Comparison of ENCODE assay signal across 8 cellular contexts in genomic region chrX:320126-320783, GRCh38. TPM values are rescaled to one million over a fixed set of nuclear protein-coding genes. Genes with fewer than 3 reads are reported as not detected.
DNase-seq lines count a peak whose midpoint lies in the region; ATAC-seq and TF ChIP-seq lines count a peak whose summit lies in the region.

No MANE protein-coding gene starts in this region.

- no peak overlapping the region for H2BK15ac ChIP-seq in neuronal stem cell (ENCODE audit: low read length)

- H2AFZ ChIP-seq in neuronal stem cell (ENCODE audit: low read length), result peak overlapping the region; percentile 31

- H3K4me2 ChIP-seq in neuronal stem cell (ENCODE audit: insufficient read depth, low read length, poor library complexity, severe bottlenecking), result peak overlapping the region; percentile 89

- no peak overlapping the region for H3K27ac ChIP-seq in CD4-positive, CD25-positive, alpha-beta regulatory T cell (ENCODE audit: insufficient read depth, low read length, poor library complexity, severe bottlenecking)
- H3K27ac ChIP-seq in esophagus muscularis mucosa (replicated peaks in 1 of 4) (peak overlapping the region; percentile 84 to 99 (median 93)), neuronal stem cell (replicated peaks; ENCODE audit: low read length) (no peak overlapping the region)

- H2BK120ac ChIP-seq in neuronal stem cell (ENCODE audit: low read depth, low read length), result no peak overlapping the region

- peak overlapping the region; percentile 56 for H3K14ac ChIP-seq in neuronal stem cell (ENCODE audit: low read length)

- no peaks in the 10 kb centered on the region for H3K9me3 ChIP-seq in CD4-positive, CD25-positive, alpha-beta regulatory T cell (ENCODE audit: control insufficient read depth in 2 of 2, low read length in 2 of 2)
- H3K9me3 ChIP-seq in esophagus muscularis mucosa (no peaks in the 10 kb centered on the region), neuronal stem cell (replicated peaks in 1 of 2; ENCODE audit: control insufficient read depth in 2 of 2, insufficient read depth in 1 of 2, low read depth in 1 of 2, low read length in 2 of 2) (no peaks in the 10 kb centered on the region)

- H3K36me3 Mint-ChIP-seq in CD4-positive, CD25-positive, alpha-beta regulatory T cell, result peaks cover 4% of the 10 kb centered on the region

- WGBS in esophagus muscularis mucosa, result 11% methylated on average over 6 of the region's 24 CpGs
- WGBS in neuronal stem cell (ENCODE audit: extremely low coverage in 2 of 2, insufficient read length in 2 of 2, insufficient replicate concordance in 1 of 2), 2 donors, result no CpG with 5 or more reads among the region's 24 CpGs

- no peak for TF ChIP-seq POLR2A in esophagus muscularis mucosa (IDR thresholded peaks at IDR 0.05; ENCODE audit: low read depth)

- intact Hi-C loops in esophagus muscularis mucosa (cut with DNase I), result no loop called here

- H3K4ac ChIP-seq in neuronal stem cell (ENCODE audit: low read length), result no peak overlapping the region

- H3K27me3 ChIP-seq in CD4-positive, CD25-positive, alpha-beta regulatory T cell (ENCODE audit: control insufficient read depth, insufficient read depth, low read length), result no peaks in the 10 kb centered on the region
- H3K27me3 ChIP-seq in esophagus muscularis mucosa (peaks cover 0 to 13% (median 2%) of the 10 kb centered on the region in 4 donors), neuronal stem cell (ENCODE audit: control insufficient read depth in 3 of 3, insufficient read depth in 3 of 3, low read depth in 1 of 3, low read length in 3 of 3) (no peaks in the 10 kb centered on the region)

- H3K23ac ChIP-seq in neuronal stem cell (ENCODE audit: low read depth, low read length, poor library complexity), result no peak overlapping the region

- H3K36me3 ChIP-seq in CD4-positive, CD25-positive, alpha-beta regulatory T cell (ENCODE audit: control insufficient read depth, insufficient read depth, low read length), result peaks cover 8% of the 10 kb centered on the region
- H3K36me3 ChIP-seq in esophagus muscularis mucosa (peaks cover 5 to 11% (median 10%) of the 10 kb centered on the region in 4 donors), neuronal stem cell (replicated peaks in 1 of 2; ENCODE audit: control insufficient read depth in 2 of 2, insufficient read depth in 2 of 2, low read length in 2 of 2) (peaks cover 5 to 13% of the 10 kb centered on the region in 2 donors)

- H3K27ac Mint-ChIP-seq in CD4-positive, CD25-positive, alpha-beta regulatory T cell, result peak overlapping the region in 2 of 3 donors; percentile 32 to 79

- H2AK5ac ChIP-seq in neuronal stem cell (ENCODE audit: low read depth, low read length), result peak overlapping the region; percentile 97

- H3K79me1 ChIP-seq in neuronal stem cell (ENCODE audit: low read depth, low read length), result peaks cover 19% of the 10 kb centered on the region

- no peak for DNase-seq in CD4-positive, CD25-positive, alpha-beta regulatory T cell
- DNase-seq in RKO (ENCODE audit: low spot score), result peak; percentile 53
- no peak for DNase-seq in esophagus muscularis mucosa (ENCODE audit: extremely low spot score)
- no peak for DNase-seq in neuronal stem cell (ENCODE audit: low spot score)
- no peak for DNase-seq in amniotic stem cell (lab: John Stamatoyannopoulos, UW)
- DNase-seq in DMS53 treated with DMSO at 0.1 percent for 48 hours (lab: John Stamatoyannopoulos, UW; ENCODE audit: unreplicated experiment), result no peak
- no peak for DNase-seq in H4 (ENCODE audit: low spot score)

- no peak for TF ChIP-seq CTCF in esophagus muscularis mucosa (IDR thresholded peaks at IDR 0.05)

- peak overlapping the region; percentile 93 for H3K9ac ChIP-seq in neuronal stem cell (ENCODE audit: low read depth, low read length, poor library complexity)

- H3K4me1 ChIP-seq in CD4-positive, CD25-positive, alpha-beta regulatory T cell (ENCODE audit: control insufficient read depth, insufficient read depth, low read length, poor library complexity, severe bottlenecking), result peaks cover 30% of the 10 kb centered on the region
- H3K4me1 ChIP-seq in esophagus muscularis mucosa (peaks cover 20 to 57% (median 39%) of the 10 kb centered on the region in 4 donors), neuronal stem cell (ENCODE audit: control insufficient read depth in 2 of 2, insufficient read depth in 1 of 2, low read depth in 1 of 2, low read length in 2 of 2) (peaks cover 5 to 8% of the 10 kb centered on the region in 2 donors)

- H4K8ac ChIP-seq in neuronal stem cell (ENCODE audit: low read depth, low read length), result no peak overlapping the region

- no peak for TF ChIP-seq EP300 in esophagus muscularis mucosa (IDR thresholded peaks at IDR 0.05)

- peaks cover 26% of the 10 kb centered on the region for H3K27me3 Mint-ChIP-seq in CD4-positive, CD25-positive, alpha-beta regulatory T cell

- peak overlapping the region; percentile 82 to 93 (median 88) for H3K4me3 Mint-ChIP-seq in CD4-positive, CD25-positive, alpha-beta regulatory T cell

- H4K91ac ChIP-seq in neuronal stem cell (ENCODE audit: low read depth, low read length, poor library complexity), result no peak overlapping the region

- no peak overlapping the region for H2BK12ac ChIP-seq in neuronal stem cell (ENCODE audit: low read length)

- peak overlapping the region; percentile 38 for H3K4me3 ChIP-seq in CD4-positive, CD25-positive, alpha-beta regulatory T cell (ENCODE audit: low read depth, low read length)
- H3K4me3 ChIP-seq in esophagus muscularis mucosa, result peak overlapping the region; percentile 94 to 99 (median 96)
- H3K4me3 ChIP-seq in neuronal stem cell (ENCODE audit: low read length in 2 of 2), result peak overlapping the region; percentile 89 to 91

- no peak for ATAC-seq in CD4-positive, CD25-positive, alpha-beta regulatory T cell (ENCODE audit: low read depth in 2 of 2)
- ATAC-seq in HG03342 (IDR thresholded peaks at IDR 0.05; ENCODE audit: unreplicated experiment), result no peak

- peak overlapping the region; percentile 99 for H3K18ac ChIP-seq in neuronal stem cell (ENCODE audit: low read length)

- H3K4me1 Mint-ChIP-seq in CD4-positive, CD25-positive, alpha-beta regulatory T cell, result peaks cover 7 to 30% (median 19%) of the 10 kb centered on the region in 4 donors

- H2BK5ac ChIP-seq in neuronal stem cell (ENCODE audit: low read length), result peak overlapping the region; percentile 95

- H3K9me3 Mint-ChIP-seq in CD4-positive, CD25-positive, alpha-beta regulatory T cell, result peaks cover 0 to 1% (median 0%) of the 10 kb centered on the region in 7 donors

RNA-seq across cellular contexts. Expression of gene GTPBP6, which starts 1.7 kb away (rescaled TPM):
- 62.2 TPM for total RNA-seq in CD4-positive, CD25-positive, alpha-beta regulatory T cell
- polyA plus RNA-seq in CD4-positive, CD25-positive, alpha-beta regulatory T cell, result 10 to 100 TPM; 29.7 to 42.8 (median 35.6) TPM
- 10 to 100 TPM; 31.6 to 61.4 (median 55.5) TPM for total RNA-seq in esophagus muscularis mucosa
- polyA plus RNA-seq in neuronal stem cell (2013, experiment 1 of 2), result 42.2 TPM
- polyA plus RNA-seq in neuronal stem cell (2013, experiment 2 of 2), result 42.0 TPM
- 39.2 and 40.2 TPM in 2 replicates for total RNA-seq in H4 (2014; rRNA removed; shearing (Covaris generic))

RNA-seq across cellular contexts. Expression of gene PLCXD1, which starts 39.1 kb away (rescaled TPM):
- total RNA-seq in CD4-positive, CD25-positive, alpha-beta regulatory T cell, result 13.3 TPM
- polyA plus RNA-seq in CD4-positive, CD25-positive, alpha-beta regulatory T cell, result 1 to 10 TPM; 2.9 to 5.9 (median 4.3) TPM
- total RNA-seq in esophagus muscularis mucosa, result 1 to 10 TPM; 2.1 to 8.9 (median 2.4) TPM
- 32.6 TPM for polyA plus RNA-seq in neuronal stem cell (2013, experiment 1 of 2)
- polyA plus RNA-seq in neuronal stem cell (2013, experiment 2 of 2), result 33.7 TPM
- total RNA-seq in H4 (2014; rRNA removed; shearing (Covaris generic)), result 7.7 and 8.1 TPM in 2 replicates

Comparison
In these comparisons a context has a peak if more than half of its experiments do, and no peak if none do; other contexts are left out.
1. H3K27ac ChIP-seq: peak in esophagus muscularis mucosa (4 of 4); none in CD4-positive, CD25-positive, alpha-beta regulatory T cell (single experiment) and neuronal stem cell (single experiment).
2. H3K4me3 ChIP-seq: peak in every context shown above with its lines; median percentile 96 in esophagus muscularis mucosa; 90 in neuronal stem cell; 38 in CD4-positive, CD25-positive, alpha-beta regulatory T cell.